In genomic region chrX:101362757-101363156, GRCh38 we compare ENCODE assay signal across 23 cellular contexts. TPM values are rescaled to one million over a fixed set of nuclear protein-coding genes. Genes with fewer than 3 reads are reported as not detected.
"Had no signal": no experiment of that assay in that cellular context is flagged by ENCODE, and none has a peak within 500 bp of the region (broad histone marks: within the 10 kb centered on the region; RNA-seq: fewer than 3 reads in every experiment).

No MANE protein-coding gene starts in this region.

- H3K36me3 ChIP-seq: adrenal gland, breast epithelium, SJSA1 had no signal

- H3K9me3 Mint-ChIP-seq: activated CD4-positive, alpha-beta T cell treated with anti-CD3 and anti-CD28 coated beads, Interleukin-2, amount 10 ng/mL, durations not matched to agents 24 days and 14 days; activated naive CD4-positive, alpha-beta T cell treated with anti-CD3 and anti-CD28 coated beads for 36 hours; activated naive CD4-positive, alpha-beta T cell treated with anti-CD3 and anti-CD28 coated beads, Interleukin-2, amount 50 U/mL, for 72 hours; activated T-cell treated with anti-CD3 and anti-CD28 coated beads, Interleukin-2, amount 50 U/mL, for 24 hours; T-helper 1 cell treated with Interleukin-12 subunit alpha and Interleukin-12 subunit beta and Interleukin-4 antibody, amounts not matched to agents 30 μg/mL and 1 μg/mL, for 36 hours; T-helper 2 cell treated with Interferon-gamma antibody and Interleukin-4, amounts not matched to agents 5 μg/mL and 100 μg/mL, for 36 hours had no signal

- ATAC-seq: activated CD8-positive, alpha-beta T cell treated with anti-CD3 and anti-CD28 coated beads, Interleukin-2, amount 10 ng/mL, durations not matched to agents 7 days and 5 days; activated naive CD4-positive, alpha-beta T cell treated with anti-CD3 and anti-CD28 coated beads, Interleukin-2, amount 50 U/mL, for 72 hours; body of pancreas; Panc1 had no signal

- H3K36me3 Mint-ChIP-seq: activated naive CD4-positive, alpha-beta T cell treated with anti-CD3 and anti-CD28 coated beads, Interleukin-2, amount 50 U/mL, for 72 hours had no signal

- H3K27ac ChIP-seq: adrenal gland, body of pancreas, breast epithelium, SJSA1 had no signal

- H3K4me3 ChIP-seq: adrenal gland, body of pancreas, breast epithelium, SJSA1 had no signal

- H3K27me3 ChIP-seq: body of pancreas, SJSA1 had no signal

- DNase-seq: activated CD4-positive, alpha-beta T cell treated with anti-CD3 and anti-CD28 coated beads, Interleukin-2, amount 10 ng/mL, durations not matched to agents 24 days and 14 days; activated CD4-positive, alpha-beta T cell treated with anti-CD3 and anti-CD28 coated beads, Interleukin-2, amount 50 U/mL, for 4 hours; activated CD8-positive, alpha-beta T cell treated with anti-CD3 and anti-CD28 coated beads, Interleukin-2, amount 10 ng/mL, durations not matched to agents 7 days and 5 days; activated gamma-delta T cell treated with Interleukin-2 at 50 U/mL for 16 hours; activated naive CD4-positive, alpha-beta T cell treated with anti-CD3 and anti-CD28 coated beads for 36 hours; activated T-cell treated with anti-CD3 and anti-CD28 coated beads, Interleukin-2, amount 50 U/mL, for 24 hours; adrenal gland; body of pancreas; NCI-H1105; NCI-H1417 treated with DMSO at 0.1 percent for 48 hours; NCI-H1694; NCI-H1930; NCI-H2081 treated with DMSO at 0.1 percent for 48 hours; NCI-H345; NCI-H524 treated with DMSO at 0.1 percent for 48 hours; SHP77 treated with DMSO at 0.1 percent for 48 hours had no signal

- H3K4me1 Mint-ChIP-seq: activated CD4-positive, alpha-beta T cell treated with anti-CD3 and anti-CD28 coated beads, Interleukin-2, amount 10 ng/mL, durations not matched to agents 24 days and 14 days had no signal

- H3K4me3 Mint-ChIP-seq: activated CD4-positive, alpha-beta T cell treated with anti-CD3 and anti-CD28 coated beads, Interleukin-2, amount 10 ng/mL, durations not matched to agents 24 days and 14 days; activated CD8-positive, alpha-beta T cell treated with anti-CD3 and anti-CD28 coated beads, Interleukin-2, amount 10 ng/mL, durations not matched to agents 7 days and 5 days; activated naive CD4-positive, alpha-beta T cell treated with anti-CD3 and anti-CD28 coated beads for 36 hours; activated T-cell treated with anti-CD3 and anti-CD28 coated beads, Interleukin-2, amount 50 U/mL, for 24 hours; T-helper 1 cell treated with Interleukin-12 subunit alpha and Interleukin-12 subunit beta and Interleukin-4 antibody, amounts not matched to agents 30 μg/mL and 1 μg/mL, for 36 hours; T-helper 2 cell treated with Interferon-gamma antibody and Interleukin-4, amounts not matched to agents 5 μg/mL and 100 μg/mL, for 36 hours had no signal

- H3K4me1 ChIP-seq: adrenal gland, body of pancreas, breast epithelium, SJSA1 had no signal

- H3K9me3 ChIP-seq: adrenal gland, body of pancreas, breast epithelium, SJSA1 had no signal

- H3K27ac Mint-ChIP-seq: activated CD4-positive, alpha-beta T cell treated with anti-CD3 and anti-CD28 coated beads, Interleukin-2, amount 10 ng/mL, durations not matched to agents 24 days and 14 days; activated CD8-positive, alpha-beta T cell treated with anti-CD3 and anti-CD28 coated beads, Interleukin-2, amount 10 ng/mL, durations not matched to agents 7 days and 5 days; activated naive CD4-positive, alpha-beta T cell treated with anti-CD3 and anti-CD28 coated beads for 36 hours; activated naive CD4-positive, alpha-beta T cell treated with anti-CD3 and anti-CD28 coated beads, Interleukin-2, amount 50 U/mL, for 72 hours; activated T-cell treated with anti-CD3 and anti-CD28 coated beads, Interleukin-2, amount 50 U/mL, for 24 hours; T-helper 1 cell treated with Interleukin-12 subunit alpha and Interleukin-12 subunit beta and Interleukin-4 antibody, amounts not matched to agents 30 μg/mL and 1 μg/mL, for 36 hours; T-helper 2 cell treated with Interferon-gamma antibody and Interleukin-4, amounts not matched to agents 5 μg/mL and 100 μg/mL, for 36 hours had no signal

RNA-seq across cellular contexts. Expression of gene BTK, which starts 23.2 kb away (rescaled TPM):
- total RNA-seq: activated CD4-positive, alpha-beta T cell treated with anti-CD3 and anti-CD28 coated beads, Interleukin-2, amount 10 ng/mL, durations not matched to agents 24 days and 14 days; RPMI7951; SJSA1 had no signal
